In the genomic region with DNA sequence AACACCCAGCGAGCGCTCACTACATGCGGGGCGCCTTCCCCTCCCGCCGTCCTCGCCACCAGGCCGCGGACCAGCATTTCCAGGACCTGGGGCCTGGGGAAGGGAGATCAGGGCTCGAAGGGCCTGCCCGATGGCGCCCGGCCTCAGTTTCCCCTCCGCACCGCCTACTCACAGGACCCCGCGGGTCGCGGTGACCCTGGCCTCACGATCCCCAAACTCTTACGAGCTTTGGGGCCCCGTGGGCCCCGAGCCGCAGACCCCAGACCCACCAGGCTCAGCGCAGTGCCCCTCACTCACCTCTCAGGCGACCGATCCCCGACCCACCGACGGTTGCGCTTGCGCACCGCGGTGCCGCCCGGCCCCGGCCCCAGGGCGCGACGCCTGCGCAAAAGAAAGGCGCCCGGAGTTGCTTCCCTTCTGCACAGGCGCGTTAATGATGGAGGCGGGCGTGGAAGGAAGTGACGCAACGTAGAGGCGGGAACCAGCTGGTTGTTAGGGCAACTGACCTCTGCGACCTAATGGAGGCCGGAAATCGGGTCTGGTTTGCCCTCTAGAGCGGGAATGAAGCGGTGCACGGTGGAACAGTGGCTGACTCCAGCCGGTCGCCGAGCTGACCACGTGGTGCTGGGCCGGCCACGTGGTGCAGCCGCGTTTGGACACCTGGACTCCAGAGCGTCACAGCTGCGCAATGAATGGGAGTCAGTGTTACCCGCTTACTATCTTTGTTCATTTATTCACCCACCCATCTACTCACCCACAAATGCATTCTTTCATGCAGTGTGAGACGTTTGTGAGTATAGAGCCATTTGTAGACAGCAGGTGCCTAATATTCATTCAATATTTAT, we compare ENCODE assay signal across 7 cellular contexts. TPM values are rescaled to one million over a fixed set of nuclear protein-coding genes. Genes with fewer than 3 reads are reported as not detected.
DNase-seq lines count a peak whose midpoint lies in the region; ATAC-seq and TF ChIP-seq lines count a peak whose summit lies in the region.

A gene with protein sequence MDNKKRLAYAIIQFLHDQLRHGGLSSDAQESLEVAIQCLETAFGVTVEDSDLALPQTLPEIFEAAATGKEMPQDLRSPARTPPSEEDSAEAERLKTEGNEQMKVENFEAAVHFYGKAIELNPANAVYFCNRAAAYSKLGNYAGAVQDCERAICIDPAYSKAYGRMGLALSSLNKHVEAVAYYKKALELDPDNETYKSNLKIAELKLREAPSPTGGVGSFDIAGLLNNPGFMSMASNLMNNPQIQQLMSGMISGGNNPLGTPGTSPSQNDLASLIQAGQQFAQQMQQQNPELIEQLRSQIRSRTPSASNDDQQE (minus strand): TSS at position 338 of the 845 bp plus-strand sequence. CDS start 14,205 bp downstream, outside the sequence.

- peak within 1 kb of the TSS; percentile 49 for H2AFZ ChIP-seq in hepatocyte

- H3K9me2 ChIP-seq in hepatocyte (replicated peaks; ENCODE audit: insufficient read depth) = no peaks in the 10 kb centered on the region

- peak within 1 kb of the TSS; percentile 91 for H3K4me2 ChIP-seq in hepatocyte

- no peaks in the 10 kb centered on the region for H3K27me3 ChIP-seq in hepatocyte

- TF ChIP-seq CTCF in hepatocyte (IDR thresholded peaks at IDR 0.05; ENCODE audit: poor library complexity) = peak; percentile 29

- H3K79me2 ChIP-seq in hepatocyte = peaks cover 76% of the 10 kb centered on the region

- no peaks in the 10 kb centered on the region for H3K9me3 ChIP-seq in hepatocyte (ENCODE audit: low read depth)

- ATAC-seq in GM18508 (IDR thresholded peaks at IDR 0.05; ENCODE audit: insufficient read depth, unreplicated experiment) = peak; percentile 65
- peak; percentile 59 for ATAC-seq in HG03025 (IDR thresholded peaks at IDR 0.05; ENCODE audit: low FRiP score, unreplicated experiment)

- H3K4me1 ChIP-seq in hepatocyte (ENCODE audit: insufficient read depth) = peaks cover 17% of the 10 kb centered on the region

- DNase-seq in NCI-H2081 (lab: John Stamatoyannopoulos, UW) = peak; percentile 96 to 99
- peak; percentile 96 for DNase-seq in T1000 (lab: John Stamatoyannopoulos, UW)
- peak; percentile 99 for DNase-seq in astrocyte of the hippocampus (ENCODE audit: low read depth, low spot score)
- DNase-seq in hepatocyte (ENCODE audit: low spot score) = peak; percentile 99
- DNase-seq in renal cortical epithelial cell (ENCODE audit: low read depth) = peak; percentile 97

- H4K20me1 ChIP-seq in hepatocyte (ENCODE audit: insufficient read depth, poor library complexity, severe bottlenecking) = peaks cover 18% of the 10 kb centered on the region

- H3K36me3 ChIP-seq in hepatocyte (replicated peaks; ENCODE audit: insufficient read depth, low read depth) = no peaks in the 10 kb centered on the region

- H3K27ac ChIP-seq in hepatocyte = peak within 1 kb of the TSS; percentile 82

- under 1% methylated on average over 66 of the region's 68 CpGs for WGBS in hepatocyte (ENCODE audit: low lambda C conversion rate, missing lambda C conversion rate)

- H3K4me3 ChIP-seq in hepatocyte = peak within 1 kb of the TSS; percentile 94

RNA-seq across cellular contexts. Expression of the gene that starts here (rescaled TPM):
- total RNA-seq in hepatocyte (33.4 and 37.4 TPM in 2 replicates), renal cortical epithelial cell (34.4 and 47.2 TPM in 2 replicates)
- 62.8 and 65.8 TPM in 2 replicates for polyA plus RNA-seq in hepatocyte

Comparison
In these comparisons a context has a peak if more than half of its experiments do, and no peak if none do; other contexts are left out.
1. Peak in every context shown above with its lines: DNase-seq, ATAC-seq, H3K4me3 ChIP-seq and H3K27ac ChIP-seq.